Comparison of ENCODE assay signal across 19 cellular contexts in genomic region chr11:104957280-104957679, GRCh38. TPM values are rescaled to one million over a fixed set of nuclear protein-coding genes. Genes with fewer than 3 reads are reported as not detected.
DNase-seq lines count a peak whose midpoint lies in the region; ATAC-seq and TF ChIP-seq lines count a peak whose summit lies in the region.
"Had no signal": no experiment of that assay in that cellular context is flagged by ENCODE, and none has a peak within 500 bp of the region (broad histone marks: within the 10 kb centered on the region; RNA-seq: fewer than 3 reads in every experiment).

No MANE protein-coding gene starts in this region.

- H3K9me2 ChIP-seq in Loucy (replicated peaks; ENCODE audit: low read depth, low read length) (no peaks in the 10 kb centered on the region), OCI-LY7 (ENCODE audit: insufficient read depth, low read length) (no peaks in the 10 kb centered on the region)
- H3K9me2 ChIP-seq: SK-N-SH had no signal

- peaks cover 17% of the 10 kb centered on the region for H3K4me1 ChIP-seq in Loucy (ENCODE audit: insufficient read depth, low read length, poor library complexity, severe bottlenecking)
- no peaks in the 10 kb centered on the region for H3K4me1 ChIP-seq in OCI-LY7 (ENCODE audit: insufficient read depth, low read length, poor library complexity, severe bottlenecking)
- H3K4me1 ChIP-seq in tibial artery: peaks cover 0 to 8% (median 0%) of the 10 kb centered on the region in 4 donors

- TF ChIP-seq CTCF in Loucy (conservative IDR thresholded peaks at IDR 0.05; ENCODE audit: low read length) (no peak), fibroblast of mammary gland (conservative IDR thresholded peaks at IDR 0.05; ENCODE audit: control insufficient read depth, insufficient read depth, low read depth, low read length) (no peak), OCI-LY7 (conservative IDR thresholded peaks at IDR 0.05; ENCODE audit: low read length) (no peak), tibial artery (IDR thresholded peaks at IDR 0.05) (no peak)

- BruUV-seq in OCI-LY7 (replicated peaks; lab: Mats Ljungman, UMichigan): no TSS peak

- peaks cover 9% of the 10 kb centered on the region for H3K36me3 Mint-ChIP-seq in T-helper 17 cell (ENCODE audit: low read depth)
- H3K36me3 Mint-ChIP-seq in natural killer cell treated with Interleukin-12 subunit alpha and Interleukin-12 subunit beta and Interleukin-15 and Interleukin-18, amount 100 ng/mL, for 72 hours: peaks cover 35% of the 10 kb centered on the region

- H2AFZ ChIP-seq in Loucy (ENCODE audit: low read length) (no peak overlapping the region), OCI-LY7 (ENCODE audit: low read length) (no peak overlapping the region)

- H3F3A ChIP-seq in Loucy (ENCODE audit: low read depth): no peaks in the 10 kb centered on the region

- POLR2A ChIA-PET in OCI-LY7 (lab: Charles Lee): no interaction called here

- H3K4me3 Mint-ChIP-seq in T-helper 17 cell: no peak overlapping the region
- peak overlapping the region; percentile 63 for H3K4me3 Mint-ChIP-seq in natural killer cell treated with Interleukin-12 subunit alpha and Interleukin-12 subunit beta and Interleukin-15 and Interleukin-18, amount 100 ng/mL, for 72 hours

- no peak overlapping the region for H3K9ac ChIP-seq in Loucy (ENCODE audit: low read depth, low read length, poor library complexity, severe bottlenecking)
- H3K9ac ChIP-seq: SK-N-SH had no signal

- peak overlapping the region; percentile 37 for H3K27ac Mint-ChIP-seq in T-helper 17 cell
- peak overlapping the region; percentile 11 to 87 for H3K27ac Mint-ChIP-seq in natural killer cell treated with Interleukin-12 subunit alpha and Interleukin-12 subunit beta and Interleukin-15 and Interleukin-18, amount 100 ng/mL, for 72 hours

- H3K4me2 ChIP-seq in Loucy (ENCODE audit: low read depth, low read length, poor library complexity, severe bottlenecking): peak overlapping the region; percentile 40
- no peak overlapping the region for H3K4me2 ChIP-seq in OCI-LY7 (ENCODE audit: low read length)
- H3K4me2 ChIP-seq: SK-N-SH had no signal

- intact Hi-C loops in OCI-LY7 (cut with micrococcal nuclease; ENCODE audit: unreplicated experiment) (no loop called here), tibial artery (cut with DNase I; ENCODE audit: low total_unique reads) (no loop called here)

- H4K20me1 ChIP-seq in Loucy (ENCODE audit: insufficient read depth, low read length, poor library complexity, severe bottlenecking): no peaks in the 10 kb centered on the region
- H4K20me1 ChIP-seq in OCI-LY7 (ENCODE audit: insufficient read depth, low read length): no peaks in the 10 kb centered on the region

- ATAC-seq in T-helper 17 cell: no peak
- no peak for ATAC-seq in natural killer cell treated with Interleukin-12 subunit alpha and Interleukin-12 subunit beta and Interleukin-15 and Interleukin-18, amount 100 ng/mL, for 72 hours
- ATAC-seq: K562 had no signal

- H3K27ac ChIP-seq in OCI-LY7 (ENCODE audit: low read depth, low read length, poor library complexity, severe bottlenecking) (no peak overlapping the region), tibial artery (no peak overlapping the region)
- H3K27ac ChIP-seq: C4-2B had no signal

- H3K9me3 Mint-ChIP-seq in natural killer cell treated with Interleukin-12 subunit alpha and Interleukin-12 subunit beta and Interleukin-15 and Interleukin-18, amount 100 ng/mL, for 72 hours: no peaks in the 10 kb centered on the region

- H3K79me2 ChIP-seq in Loucy (ENCODE audit: insufficient read depth, low read length): no peaks in the 10 kb centered on the region; the same call in 1 of the 2 replicates
- H3K79me2 ChIP-seq in OCI-LY7 (ENCODE audit: insufficient read depth, low read depth, low read length): no peaks in the 10 kb centered on the region

- no peaks in the 10 kb centered on the region for H3K27me3 ChIP-seq in Loucy (ENCODE audit: insufficient read depth, low read length, poor library complexity, severe bottlenecking)
- no peaks in the 10 kb centered on the region for H3K27me3 ChIP-seq in tibial artery

- H3K36me3 ChIP-seq in Loucy (ENCODE audit: insufficient read depth, low read length) (peaks cover 12% of the 10 kb centered on the region; the same call in 1 of the 2 replicates), OCI-LY7 (ENCODE audit: insufficient read depth, low read length) (no peaks in the 10 kb centered on the region), tibial artery (peaks cover 4 to 21% (median 16%) of the 10 kb centered on the region in 3 donors)

- H3K4me3 ChIP-seq in Loucy (ENCODE audit: low read length, poor library complexity, severe bottlenecking) (no peak overlapping the region), fibroblast of mammary gland (ENCODE audit: control insufficient read depth, low read depth, low read length) (no peak overlapping the region), OCI-LY7 (ENCODE audit: low read depth, low read length, poor library complexity, severe bottlenecking) (no peak overlapping the region), tibial artery (no peak overlapping the region)
- H3K4me3 ChIP-seq: K562 had no signal

- H3K9me3 ChIP-seq in Loucy (ENCODE audit: insufficient read depth, low read depth, low read length) (no peaks in the 10 kb centered on the region), T-helper 17 cell (ENCODE audit: control insufficient read depth, low read length, poor library complexity, severe bottlenecking) (no peaks in the 10 kb centered on the region), OCI-LY7 (ENCODE audit: low read length) (no peaks in the 10 kb centered on the region), tibial artery (no peaks in the 10 kb centered on the region)
- H3K9me3 ChIP-seq: SK-N-SH had no signal

- CTCF ChIA-PET in OCI-LY7 (lab: Charles Lee; ENCODE audit: unreplicated experiment): no interaction called here

- DNase-seq in T-helper 17 cell (no peak), fibroblast of mammary gland (ENCODE audit: low read depth) (peak; percentile 12), mesenteric fat pad (ENCODE audit: low spot score) (no peak), OCI-LY7 (ENCODE audit: low spot score) (no peak), tibial artery (no peak), NCI-H345 treated with DMSO at 0.1 percent for 48 hours (lab: John Stamatoyannopoulos, UW; ENCODE audit: unreplicated experiment) (no peak)
- DNase-seq in natural killer cell treated with Interleukin-12 subunit alpha and Interleukin-12 subunit beta and Interleukin-15 and Interleukin-18, amount 100 ng/mL, for 72 hours (ENCODE audit: low spot score): no peak
- DNase-seq: ACHN, COR-L47, DMS 273 treated with DMSO at 0.1 percent for 48 hours, NCI-H1417 treated with DMSO at 0.1 percent for 48 hours, NCI-H187 treated with DMSO at 0.1 percent for 48 hours, NCI-H345, NCI-H526, SHP77 treated with DMSO at 0.1 percent for 48 hours, SK-N-SH had no signal

- H3K4me1 Mint-ChIP-seq in T-helper 17 cell: peaks cover 50% of the 10 kb centered on the region
- H3K4me1 Mint-ChIP-seq in natural killer cell treated with Interleukin-12 subunit alpha and Interleukin-12 subunit beta and Interleukin-15 and Interleukin-18, amount 100 ng/mL, for 72 hours (ENCODE audit: low read depth in 2 of 2): peaks cover 56 to 59% of the 10 kb centered on the region in 2 donors

- H3K27me3 Mint-ChIP-seq in T-helper 17 cell: no peaks in the 10 kb centered on the region
- H3K27me3 Mint-ChIP-seq in natural killer cell treated with Interleukin-12 subunit alpha and Interleukin-12 subunit beta and Interleukin-15 and Interleukin-18, amount 100 ng/mL, for 72 hours: no peaks in the 10 kb centered on the region

RNA-seq across cellular contexts. Expression of gene CASP4, which starts 11.1 kb away (rescaled TPM):
- total RNA-seq in T-helper 17 cell: 100 to 1,000 TPM in 1 of 2 donors, 10 to 100 TPM in 1; 97.2 to 102 TPM
- total RNA-seq in natural killer cell treated with Interleukin-12 subunit alpha and Interleukin-12 subunit beta and Interleukin-15 and Interleukin-18, amount 100 ng/mL, for 72 hours: 100 to 1,000 TPM; 118 to 211 TPM
- total RNA-seq in mesenteric fat pad: 75.8 TPM
- total RNA-seq in OCI-LY7 (2014; rRNA removed; shearing (Covaris generic)): 0.28 and 0.88 TPM in 2 replicates
- 1.4 and 1.6 TPM in 2 replicates for total RNA-seq in OCI-LY7 (2022)

RNA-seq across cellular contexts. Expression of gene CASP12, which starts 59.0 kb away (rescaled TPM):
- not detected for total RNA-seq in T-helper 17 cell
- total RNA-seq in natural killer cell treated with Interleukin-12 subunit alpha and Interleukin-12 subunit beta and Interleukin-15 and Interleukin-18, amount 100 ng/mL, for 72 hours: not detected
- 0.45 TPM for total RNA-seq in mesenteric fat pad
- not detected in 2 replicates for total RNA-seq in OCI-LY7 (2014; rRNA removed; shearing (Covaris generic))
- not detected in 2 replicates for total RNA-seq in OCI-LY7 (2022)
- total RNA-seq: K562 had no signal

Comparison
In these comparisons a context has a peak if more than half of its experiments do, and no peak if none do; other contexts are left out.
1. RNA of gene CASP4, which starts 11.1 kb away (total RNA-seq): 118 to 211 TPM in natural killer cell treated with Interleukin-12 subunit alpha and Interleukin-12 subunit beta and Interleukin-15 and Interleukin-18, amount 100 ng/mL, for 72 hours, 97.2 to 102 TPM in T-helper 17 cell and 75.8 TPM in mesenteric fat pad (single experiment); 0.28 to 1.6 TPM in OCI-LY7; every median in the first group is over 10 times any median in the second.